20 cellular contexts compared by ENCODE assay signal in genomic region chr21:14762309-14762708, GRCh38.
DNase-seq lines count a peak whose midpoint lies in the region; ATAC-seq and TF ChIP-seq lines count a peak whose summit lies in the region.
"Had no signal": no experiment of that assay in that cellular context is flagged by ENCODE, and none has a peak within 500 bp of the region (broad histone marks: within the 10 kb centered on the region; RNA-seq: fewer than 3 reads in every experiment).

No MANE protein-coding gene starts in this region.

- H3K9me2 ChIP-seq in SU-DHL-6 (replicated peaks; ENCODE audit: insufficient read depth, low read length): no peaks in the 10 kb centered on the region

- H2BK15ac ChIP-seq in IMR-90 (ENCODE audit: low read depth, low read length): no peak overlapping the region

- peaks cover 0 to 7% (median 0%) of the 10 kb centered on the region in 4 donors for H3K4me1 Mint-ChIP-seq in CD4-positive, CD25-positive, alpha-beta regulatory T cell
- H3K4me1 Mint-ChIP-seq: nephron progenitor cell, T-helper 17 cell had no signal

- H3K4me2 ChIP-seq in IMR-90 (ENCODE audit: low read depth, low read length) (no peak overlapping the region), SU-DHL-6 (ENCODE audit: low read depth, low read length, poor library complexity, severe bottlenecking) (peak overlapping the region; percentile 77)

- H3K4me3 Mint-ChIP-seq in CD4-positive, CD25-positive, alpha-beta regulatory T cell: peak overlapping the region in 1 of 4 donors; percentile 12
- H3K4me3 Mint-ChIP-seq: activated naive CD8-positive, alpha-beta T cell; nephron progenitor cell; T-helper 17 cell had no signal

- intact Hi-C loops in IMR-90 (cut with micrococcal nuclease): no loop called here

- no peak overlapping the region for H2AK9ac ChIP-seq in IMR-90 (replicated peaks; ENCODE audit: low read depth, low read length, poor library complexity)

- TF ChIP-seq POLR2A in IMR-90 (IDR thresholded peaks at IDR 0.05; ENCODE audit: low read depth, low read length): no peak

- TF ChIP-seq RAD21 in IMR-90 (IDR thresholded peaks at IDR 0.05; ENCODE audit: low read length): no peak

- H3K4me1 ChIP-seq in CD4-positive, CD25-positive, alpha-beta regulatory T cell (ENCODE audit: control insufficient read depth, insufficient read depth, low read length, poor library complexity, severe bottlenecking): peaks cover 17% of the 10 kb centered on the region
- H3K4me1 ChIP-seq in IMR-90 (ENCODE audit: control insufficient read depth, insufficient read depth, low read length) (no peaks in the 10 kb centered on the region), mucosa of rectum (ENCODE audit: control insufficient read depth in 2 of 2, insufficient read depth in 2 of 2, low read length in 2 of 2) (no peaks in the 10 kb centered on the region)
- H3K4me1 ChIP-seq: parathyroid adenoma had no signal

- H4K5ac ChIP-seq in IMR-90 (ENCODE audit: low read depth, low read length): no peak overlapping the region

- TF ChIP-seq CTCF in IMR-90 (conservative IDR thresholded peaks at IDR 0.05; ENCODE audit: low read depth, low read length) (no peak), SU-DHL-6 (IDR thresholded peaks at IDR 0.05; ENCODE audit: insufficient read depth, low read length, poor library complexity, severe bottlenecking) (no peak), GM13977 (IDR thresholded peaks at IDR 0.05; ENCODE audit: extremely low read depth, insufficient read depth, missing control alignments) (no peak)

- H3F3A ChIP-seq in SU-DHL-6 (ENCODE audit: insufficient read depth): no peaks in the 10 kb centered on the region

- H3K9me3 Mint-ChIP-seq in CD4-positive, CD25-positive, alpha-beta regulatory T cell: peaks cover 0 to 2% (median 0%) of the 10 kb centered on the region in 7 donors
- H3K9me3 Mint-ChIP-seq: activated T-helper 2 cell treated with anti-CD3 and anti-CD28 coated beads, Interferon-gamma antibody, Interleukin-2, Interleukin-4, amounts not matched to agents 10 μg/mL and 5 μg/mL and 100 μg/mL, durations not matched to agents 14 hours and 24 hours and 36 hours had no signal

- H2BK20ac ChIP-seq in IMR-90 (ENCODE audit: low read depth, low read length): no peak overlapping the region

- DNase-seq in CD4-positive, CD25-positive, alpha-beta regulatory T cell: no peak
- DNase-seq in IMR-90 (no peak), GM13977 (ENCODE audit: low spot score) (no peak), C1 segment of cervical spinal cord (lab: John Stamatoyannopoulos, UW) (no peak), GOT3 (lab: John Stamatoyannopoulos, UW) (no peak)
- DNase-seq in activated T-cell treated with anti-CD3 and anti-CD28 coated beads, Interleukin-2, amount 50 U/mL, for 1 hour: no peak
- DNase-seq: ACHN; activated CD8-positive, alpha-beta memory T cell treated with anti-CD3 and anti-CD28 coated beads, Interleukin-2, amount 50 U/mL, for 4 hours; effector CD8-positive, alpha-beta T cell; foreskin fibroblast; NCI-H187; NCI-H774; nephron progenitor cell; T-helper 17 cell had no signal

- no peak overlapping the region for H3K27ac Mint-ChIP-seq in CD4-positive, CD25-positive, alpha-beta regulatory T cell
- H3K27ac Mint-ChIP-seq: activated naive CD8-positive, alpha-beta T cell; activated T-helper 2 cell treated with anti-CD3 and anti-CD28 coated beads, Interferon-gamma antibody, Interleukin-2, Interleukin-4, amounts not matched to agents 10 μg/mL and 5 μg/mL and 100 μg/mL, durations not matched to agents 14 hours and 24 hours and 36 hours; nephron progenitor cell; T-helper 17 cell had no signal

- no peak for ATAC-seq in CD4-positive, CD25-positive, alpha-beta regulatory T cell (ENCODE audit: low read depth in 2 of 2)
- no peak for ATAC-seq in IMR-90 (ENCODE audit: low read depth)
- ATAC-seq: Panc1 had no signal

- no peaks in the 10 kb centered on the region for H3K36me3 ChIP-seq in CD4-positive, CD25-positive, alpha-beta regulatory T cell (ENCODE audit: control insufficient read depth, insufficient read depth, low read length)
- H3K36me3 ChIP-seq in IMR-90 (ENCODE audit: control insufficient read depth, insufficient read depth, low read length): no peaks in the 10 kb centered on the region
- 0 out of 2 replicates have a peak, but pooled peaks cover 5% of the 10 kb centered on the region for H3K36me3 ChIP-seq in SU-DHL-6 (ENCODE audit: low read length)
- H3K36me3 ChIP-seq in mucosa of rectum (ENCODE audit: control insufficient read depth in 2 of 2, insufficient read depth in 2 of 2, low read length in 2 of 2): no peaks in the 10 kb centered on the region

- dilution Hi-C loops in IMR-90 (cut with HindIII; ENCODE audit: low sequenced_read_pairs, unreplicated experiment): no loop called here

- no peak overlapping the region for H3K4ac ChIP-seq in IMR-90 (ENCODE audit: low read depth, low read length)

- H2AFZ ChIP-seq in IMR-90 (replicated peaks; ENCODE audit: low read length, poor library complexity): no peak overlapping the region
- peak overlapping the region; percentile 61 for H2AFZ ChIP-seq in SU-DHL-6 (ENCODE audit: low read depth, low read length, severe bottlenecking)
- H2AFZ ChIP-seq: parathyroid adenoma had no signal

- no peak overlapping the region for H2BK5ac ChIP-seq in IMR-90 (ENCODE audit: low read depth, low read length, poor library complexity, severe bottlenecking)

- H3K18ac ChIP-seq in IMR-90 (ENCODE audit: low read depth, low read length): no peak overlapping the region

- peaks cover 6% of the 10 kb centered on the region for H3K27me3 Mint-ChIP-seq in CD4-positive, CD25-positive, alpha-beta regulatory T cell
- H3K27me3 Mint-ChIP-seq: activated naive CD8-positive, alpha-beta T cell; T-helper 17 cell had no signal

- no peak overlapping the region for H4K8ac ChIP-seq in IMR-90 (ENCODE audit: low read depth in 2 of 2, low read length in 2 of 2)

- POLR2A ChIA-PET in IMR-90 (lab: Charles Lee; ENCODE audit: unreplicated experiment): no interaction called here

- H3K4me3 ChIP-seq in CD4-positive, CD25-positive, alpha-beta regulatory T cell (ENCODE audit: low read depth, low read length): peak overlapping the region; percentile 54
- H3K4me3 ChIP-seq in IMR-90 (ENCODE audit: insufficient read depth, low read depth, low read length) (no peak overlapping the region), SU-DHL-6 (ENCODE audit: insufficient read depth, low read length, poor library complexity, severe bottlenecking) (peak overlapping the region; percentile 41), mucosa of rectum (ENCODE audit: low read length in 2 of 2) (peak overlapping the region in 1 of 2 donors; percentile 55)

- H3K27ac ChIP-seq in CD4-positive, CD25-positive, alpha-beta regulatory T cell (ENCODE audit: insufficient read depth, low read length, poor library complexity, severe bottlenecking): peak overlapping the region; percentile 60
- H3K27ac ChIP-seq in IMR-90 (ENCODE audit: insufficient read depth, low read length) (no peak overlapping the region), SU-DHL-6 (ENCODE audit: low read depth, low read length) (peak overlapping the region; percentile 88), mucosa of rectum (ENCODE audit: low read depth in 2 of 2, low read length in 2 of 2) (peak overlapping the region; percentile 61 to 69)
- H3K27ac ChIP-seq: parathyroid adenoma had no signal

- no peaks in the 10 kb centered on the region for H4K20me1 ChIP-seq in IMR-90 (ENCODE audit: insufficient read depth, low read length)
- no peaks in the 10 kb centered on the region for H4K20me1 ChIP-seq in SU-DHL-6 (ENCODE audit: low read depth, low read length)

- H2BK120ac ChIP-seq in IMR-90 (ENCODE audit: low read depth, low read length): no peak overlapping the region

- in situ Hi-C loops in IMR-90 (cut with MboI; ENCODE audit: low sequenced_read_pairs): no loop called here
- in situ Hi-C loops in GM13977 (cut with MboI; ENCODE audit: low pct_unique_long_range_greater_than_20kb, low sequenced_read_pairs, unreplicated experiment): no loop called here

- H3K36me3 Mint-ChIP-seq in CD4-positive, CD25-positive, alpha-beta regulatory T cell: no peaks in the 10 kb centered on the region

- H3K23ac ChIP-seq in IMR-90 (ENCODE audit: low read depth, low read length): no peak overlapping the region

- H3K9me3 ChIP-seq in CD4-positive, CD25-positive, alpha-beta regulatory T cell (ENCODE audit: control insufficient read depth in 2 of 2, low read length in 2 of 2): no peaks in the 10 kb centered on the region
- H3K9me3 ChIP-seq in IMR-90 (ENCODE audit: control insufficient read depth, insufficient read depth, low read length): no peaks in the 10 kb centered on the region
- H3K9me3 ChIP-seq in SU-DHL-6 (ENCODE audit: insufficient read depth, low read length): peaks cover 4% of the 10 kb centered on the region; the same call in 1 of the 2 replicates
- no peaks in the 10 kb centered on the region for H3K9me3 ChIP-seq in mucosa of rectum (ENCODE audit: control insufficient read depth in 2 of 2, low read length in 2 of 2)

- no peaks in the 10 kb centered on the region for H3K27me3 ChIP-seq in CD4-positive, CD25-positive, alpha-beta regulatory T cell (ENCODE audit: control insufficient read depth, insufficient read depth, low read length)
- no peaks in the 10 kb centered on the region for H3K27me3 ChIP-seq in IMR-90 (ENCODE audit: control insufficient read depth, insufficient read depth, low read length)
- H3K27me3 ChIP-seq in SU-DHL-6 (ENCODE audit: low read length): no peaks in the 10 kb centered on the region
- no peaks in the 10 kb centered on the region for H3K27me3 ChIP-seq in mucosa of rectum (ENCODE audit: control insufficient read depth in 2 of 2, insufficient read depth in 2 of 2, low read length in 2 of 2)

- CTCF ChIA-PET in IMR-90 (lab: Yijun Ruan, JAX): no interaction called here

- no peaks in the 10 kb centered on the region for H3K79me2 ChIP-seq in SU-DHL-6 (ENCODE audit: insufficient read depth, low read length)
- H3K79me2 ChIP-seq: parathyroid adenoma had no signal

- H3K56ac ChIP-seq in IMR-90 (ENCODE audit: extremely low read depth, insufficient read depth, low read length): no peak overlapping the region

- no TSS peak for BruUV-seq in IMR-90 (replicated peaks; lab: Mats Ljungman, UMichigan)

- H3K9me1 ChIP-seq in IMR-90 (ENCODE audit: insufficient read depth, low read length): no peaks in the 10 kb centered on the region

- no CpG with 5 or more reads among the region's 1 CpG for WGBS in IMR-90 (ENCODE audit: extremely low coverage in 2 of 2, insufficient read length in 1 of 2), 2 experiments

- H3K14ac ChIP-seq in IMR-90 (replicated peaks; ENCODE audit: low read depth, low read length): no peak overlapping the region

- H4K91ac ChIP-seq in IMR-90 (ENCODE audit: insufficient read depth, low read depth, low read length): no peak overlapping the region

- H3K79me1 ChIP-seq in IMR-90 (ENCODE audit: low read depth in 1 of 2, low read length in 2 of 2): no peaks in the 10 kb centered on the region

- no peak overlapping the region for H2AK5ac ChIP-seq in IMR-90 (ENCODE audit: low read depth, low read length)

- H3K9ac ChIP-seq in IMR-90 (ENCODE audit: low read depth, low read length) (no peak overlapping the region), SU-DHL-6 (ENCODE audit: low read length) (peak overlapping the region; percentile 56), mucosa of rectum (ENCODE audit: low read depth in 1 of 2, low read length in 2 of 2) (no peak overlapping the region)
- H3K9ac ChIP-seq: parathyroid adenoma had no signal

TF ChIP-seq in IMR-90, 13 proteins besides CTCF, POLR2A, EP300 and RAD21:
- no peak for TF ChIP-seq MXI1 (IDR thresholded peaks at IDR 0.05; ENCODE audit: borderline replicate concordance, low read depth, low read length)
- TF ChIP-seq CEBPB (IDR thresholded peaks at IDR 0.05; ENCODE audit: low read depth, low read length): peak; percentile 51; the same call in 1 of the 2 replicates
TF ChIP-seq in IMR-90: peak in this region for 1.
